Comparison of ENCODE assay signal across 14 cellular contexts in genomic region chr2:102253753-102254150, GRCh38. TPM values are rescaled to one million over a fixed set of nuclear protein-coding genes. Genes with fewer than 3 reads are reported as not detected.
DNase-seq lines count a peak whose midpoint lies in the region; ATAC-seq, FAIRE-seq and TF ChIP-seq lines count a peak whose summit lies in the region.
"Had no signal": no experiment of that assay in that cellular context is flagged by ENCODE, and none has a peak within 500 bp of the region (broad histone marks: within the 10 kb centered on the region; RNA-seq: fewer than 3 reads in every experiment).

No MANE protein-coding gene starts in this region.

- 69 to 100% methylated on average over 1 to 2 of the region's 2 CpGs for WGBS in endodermal cell (ENCODE audit: insufficient coverage in 1 of 2, insufficient read length in 1 of 2), 2 experiments

- H3K36me3 ChIP-seq in A673 (ENCODE audit: insufficient read depth, low read length, poor library complexity, severe bottlenecking) (no peaks in the 10 kb centered on the region), endodermal cell (ENCODE audit: control insufficient read depth, insufficient read depth, low read length) (no peaks in the 10 kb centered on the region)

- H3K27ac ChIP-seq in A673 (ENCODE audit: low read depth, low read length, poor library complexity, severe bottlenecking) (no peak overlapping the region), endodermal cell (ENCODE audit: low read depth, low read length) (no peak overlapping the region)

- H3K4me1 ChIP-seq in A673 (ENCODE audit: insufficient read depth, low read length, poor library complexity, severe bottlenecking) (no peaks in the 10 kb centered on the region), endodermal cell (ENCODE audit: control insufficient read depth, insufficient read depth, low read length) (no peaks in the 10 kb centered on the region)

- no peak overlapping the region for H3K9ac ChIP-seq in endodermal cell (ENCODE audit: extremely low read depth, low read length, poor library complexity, severe bottlenecking)

- DNase-seq in AG09309 (ENCODE audit: low read depth) (no peak), GM10248 (ENCODE audit: extremely low spot score) (no peak), T-helper 17 cell (no peak), A673 (ENCODE audit: low spot score) (no peak), endodermal cell (no peak), HEK293T (ENCODE audit: extremely low spot score) (no peak)
- no peak for DNase-seq in stimulated activated CD4-positive, alpha-beta T cell treated with anti-CD3 and anti-CD28 coated beads, Interleukin-2, amount 100 ng/mL, for 48 hours
- DNase-seq: activated CD4-positive, CD25-positive, alpha-beta regulatory T cell treated with anti-CD3 and anti-CD28 coated beads, Interleukin-2, amount 50 U/mL, for 72 hours; amniotic stem cell; effector memory CD4-positive, alpha-beta T cell; Right ventricle myocardium superior had no signal

- H3K27ac Mint-ChIP-seq in T-helper 17 cell (peak overlapping the region; percentile 79), endodermal cell (no peak overlapping the region)

- CTCF ChIA-PET in GM10248 (lab: Yijun Ruan, JAX) (interaction anchor here (1.0 to 12.4 kb wide), 4 partner anchors 12 to 195 kb away, joined by 4 to 133 read pairs (median 27); no protein-coding TSS in a partner anchor), A673 (lab: Charles Lee) (no interaction called here), HEK293T (lab: Yijun Ruan, JAX) (no interaction called here)

- intact Hi-C loops in A673 (cut with micrococcal nuclease; ENCODE audit: unreplicated experiment) = loop anchor here (5.0 kb wide), 2 partner anchors 49 to 189 kb away; no protein-coding TSS in a partner anchor

- H3K9me3 Mint-ChIP-seq in endodermal cell = no peaks in the 10 kb centered on the region

- no peaks in the 10 kb centered on the region for H3K9me3 ChIP-seq in T-helper 17 cell (ENCODE audit: control insufficient read depth, low read length, poor library complexity, severe bottlenecking)
- no peaks in the 10 kb centered on the region for H3K9me3 ChIP-seq in A673 (ENCODE audit: low read depth, low read length, poor library complexity, severe bottlenecking)
- H3K9me3 ChIP-seq in endodermal cell (ENCODE audit: control insufficient read depth, low read length) = peaks cover 5% of the 10 kb centered on the region

- no TSS peak for BruUV-seq in A673 (replicated peaks; lab: Mats Ljungman, UMichigan)

- peak; percentile 25 for TF ChIP-seq CTCF in AG09309 (IDR thresholded peaks at IDR 0.05; ENCODE audit: control insufficient read depth, insufficient read depth, low read depth, low read length, missing control alignments)
- peak; percentile 22 for TF ChIP-seq CTCF in GM10248 (IDR thresholded peaks at IDR 0.05; ENCODE audit: control extremely low read depth, extremely low read depth, low read depth, missing control alignments)
- TF ChIP-seq CTCF in A673 (conservative IDR thresholded peaks at IDR 0.05; ENCODE audit: low read depth, low read length) = no peak; the same call in 1 of the 2 replicates
- TF ChIP-seq CTCF in endodermal cell (conservative IDR thresholded peaks at IDR 0.05) = no peak

- peaks cover 2% of the 10 kb centered on the region for H3K36me3 Mint-ChIP-seq in T-helper 17 cell (ENCODE audit: low read depth)
- no peaks in the 10 kb centered on the region for H3K36me3 Mint-ChIP-seq in endodermal cell (ENCODE audit: low read depth)

- H3K4me3 ChIP-seq in AG09309 (ENCODE audit: control insufficient read depth, low read depth, low read length) (no peak overlapping the region), A673 (ENCODE audit: low read depth, low read length, poor library complexity, severe bottlenecking) (no peak overlapping the region), endodermal cell (ENCODE audit: low read length) (no peak overlapping the region)
- H3K4me3 ChIP-seq: lung had no signal

- H3K27me3 Mint-ChIP-seq in T-helper 17 cell (no peaks in the 10 kb centered on the region), endodermal cell (ENCODE audit: insufficient read depth) (peaks cover 37% of the 10 kb centered on the region)

- no peak for ATAC-seq in T-helper 17 cell

- FAIRE-seq in endometrium (lab: Jason Lieb, UNC) = peak; percentile 48

- H3K4me3 Mint-ChIP-seq in T-helper 17 cell (no peak overlapping the region), endodermal cell (no peak overlapping the region)

- H3K27me3 ChIP-seq in A673 (replicated peaks; ENCODE audit: insufficient read depth, low read depth, low read length, poor library complexity) (peaks cover 29% of the 10 kb centered on the region), endodermal cell (ENCODE audit: control insufficient read depth, insufficient read depth, low read length, poor library complexity, severe bottlenecking) (peaks cover 25% of the 10 kb centered on the region)

- peaks cover 33% of the 10 kb centered on the region for H3K4me1 Mint-ChIP-seq in T-helper 17 cell
- peaks cover 12% of the 10 kb centered on the region for H3K4me1 Mint-ChIP-seq in endodermal cell

- POLR2A ChIA-PET in GM10248 (lab: Yijun Ruan, JAX) = no interaction called here
- POLR2A ChIA-PET in A673 (lab: Charles Lee; ENCODE audit: low non-redundant PET) = no interaction called here
- POLR2A ChIA-PET in HEK293T (lab: Yijun Ruan, JAX) = no interaction called here

TF ChIP-seq in HEK293T, 16 proteins besides CTCF, POLR2A, EP300 and RAD21:
- TF ChIP-seq PKNOX1 (IDR thresholded peaks at IDR 0.05) (no peak), HDGF (IDR thresholded peaks at IDR 0.05; ENCODE audit: borderline replicate concordance) (no peak), SUZ12 (IDR thresholded peaks at IDR 0.05) (no peak), CTBP1 (IDR thresholded peaks at IDR 0.05; ENCODE audit: borderline replicate concordance) (no peak), ARNT (IDR thresholded peaks at IDR 0.05) (no peak), TARDBP (IDR thresholded peaks at IDR 0.05) (no peak), BHLHE40 (IDR thresholded peaks at IDR 0.05; ENCODE audit: borderline replicate concordance) (no peak), NFRKB (IDR thresholded peaks at IDR 0.05) (no peak), L3MBTL2 (conservative IDR thresholded peaks at IDR 0.05) (no peak), SP1 (IDR thresholded peaks at IDR 0.05) (no peak)
TF ChIP-seq in HEK293T: peak in this region for 0.

RNA-seq across cellular contexts. Expression of gene IL1RL1, which starts 57.6 kb away (rescaled TPM):
- total RNA-seq in T-helper 17 cell (under 1 TPM; 0.60 to 0.99 TPM), A673 (2021) (not detected in 2 replicates), endodermal cell (under 1 TPM; 0.75 to 0.84 TPM)
- polyA plus RNA-seq in endodermal cell (2013, experiment 1 of 2) = not detected
- polyA plus RNA-seq in endodermal cell (2013, experiment 2 of 2) = 0.12 TPM
- total RNA-seq: M059J had no signal

Comparison
In these comparisons a context has a peak if more than half of its experiments do, and no peak if none do; other contexts are left out.
1. CTCF ChIP-seq: peak in AG09309 (single experiment) and GM10248 (single experiment); none in A673 (single experiment) and endodermal cell (single experiment).